23 cellular contexts compared by ENCODE assay signal in the genomic region with DNA sequence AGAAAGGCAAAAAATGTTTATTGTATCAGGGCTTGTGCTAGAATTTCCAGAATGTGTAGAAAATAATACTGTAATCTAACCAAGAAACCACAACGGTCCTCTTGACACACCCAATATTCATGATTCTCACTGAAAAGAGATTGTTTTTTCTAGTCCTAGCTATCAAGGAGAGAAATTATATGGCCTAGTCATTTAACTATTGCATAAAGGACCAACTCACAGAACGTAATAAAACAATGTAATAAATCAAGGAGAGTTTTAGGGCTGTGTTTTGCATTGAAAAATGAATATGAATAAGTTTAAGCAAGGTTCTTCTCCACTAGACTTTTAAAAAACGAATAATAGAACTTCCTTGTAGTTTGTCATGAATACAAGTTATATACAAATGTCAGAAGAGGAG.
DNase-seq lines count a peak whose midpoint lies in the region; ATAC-seq and TF ChIP-seq lines count a peak whose summit lies in the region.
"Had no signal": no experiment of that assay in that cellular context is flagged by ENCODE, and none has a peak within 500 bp of the region (broad histone marks: within the 10 kb centered on the region; RNA-seq: fewer than 3 reads in every experiment).

No MANE protein-coding gene starts in this region.

- ATAC-seq in mucosa of descending colon (peak; percentile 50), psoas muscle (no peak)
- ATAC-seq in naive thymus-derived CD8-positive, alpha-beta T cell, result no peak
- ATAC-seq: GM12878 had no signal

- DNase-seq in NCI-H226 (peak; percentile 9), mucosa of descending colon (no peak), psoas muscle (no peak), NCI-H1417 treated with DMSO at 0.1 percent for 48 hours (lab: John Stamatoyannopoulos, UW) (no peak)
- DNase-seq in naive thymus-derived CD8-positive, alpha-beta T cell, result no peak
- DNase-seq: 8988T; ACHN; BE2C; C1 segment of cervical spinal cord; CD4-positive, alpha-beta memory T cell; CD4-positive, CD25-positive, alpha-beta regulatory T cell; CD8-positive, alpha-beta memory T cell; COR-L47; DMS 273 treated with DMSO at 0.1 percent for 48 hours; DMS153; DMS53; DMS79; DND-41; EL; GDM1 had no signal

- no peaks in the 10 kb centered on the region for H3K36me3 ChIP-seq in mucosa of descending colon (ENCODE audit: low read depth)
- H3K36me3 ChIP-seq in psoas muscle (ENCODE audit: insufficient read depth in 1 of 2, low read depth in 1 of 2), result no peaks in the 10 kb centered on the region
- H3K36me3 ChIP-seq: BE2C, BLaER1 had no signal

- H3K27me3 ChIP-seq in psoas muscle (ENCODE audit: insufficient read depth in 3 of 3, low read length in 2 of 3), result no peaks in the 10 kb centered on the region
- H3K27me3 ChIP-seq: BE2C, BLaER1 had no signal

- TF ChIP-seq CTCF in mucosa of descending colon (IDR thresholded peaks at IDR 0.05) (no peak), psoas muscle (IDR thresholded peaks at IDR 0.05) (no peak)

- intact Hi-C loops in mucosa of descending colon (cut with DNase I, micrococcal nuclease) (no loop called here), psoas muscle (cut with DNase I) (no loop called here)

- POLR2A ChIA-PET in naive thymus-derived CD8-positive, alpha-beta T cell (lab: Charles Lee), result no interaction called here

- peaks cover 0 to 8% (median 4%) of the 10 kb centered on the region in 5 donors for H3K27me3 Mint-ChIP-seq in naive thymus-derived CD8-positive, alpha-beta T cell
- H3K27me3 Mint-ChIP-seq: CD4-positive, CD25-positive, alpha-beta regulatory T cell had no signal

- WGBS in psoas muscle, 3 donors, result 59 to 62% (median 59%) methylated on average over 3 of the region's 3 CpGs

- no peaks in the 10 kb centered on the region for H3K36me3 Mint-ChIP-seq in naive thymus-derived CD8-positive, alpha-beta T cell
- H3K36me3 Mint-ChIP-seq: CD14-positive monocyte; CD4-positive, alpha-beta memory T cell; CD4-positive, CD25-positive, alpha-beta regulatory T cell; CD8-positive, alpha-beta memory T cell had no signal

- H3K9me3 Mint-ChIP-seq in naive thymus-derived CD8-positive, alpha-beta T cell, result no peaks in the 10 kb centered on the region
- H3K9me3 Mint-ChIP-seq: CD4-positive, alpha-beta memory T cell; CD8-positive, alpha-beta memory T cell had no signal

- no peak overlapping the region for H3K27ac ChIP-seq in psoas muscle
- H3K27ac ChIP-seq: BLaER1 had no signal

- H3K9me3 ChIP-seq in mucosa of descending colon (no peaks in the 10 kb centered on the region), psoas muscle (no peaks in the 10 kb centered on the region)
- H3K9me3 ChIP-seq: BE2C, BLaER1 had no signal

- H3K4me1 ChIP-seq in mucosa of descending colon (ENCODE audit: low read depth) (no peaks in the 10 kb centered on the region), psoas muscle (no peaks in the 10 kb centered on the region)
- H3K4me1 ChIP-seq: BE2C had no signal

- no peak overlapping the region for H3K4me3 Mint-ChIP-seq in naive thymus-derived CD8-positive, alpha-beta T cell
- H3K4me3 Mint-ChIP-seq: CD14-positive monocyte; CD4-positive, alpha-beta memory T cell; CD8-positive, alpha-beta memory T cell had no signal

- peaks cover 2 to 8% (median 5%) of the 10 kb centered on the region in 4 donors for H3K4me1 Mint-ChIP-seq in naive thymus-derived CD8-positive, alpha-beta T cell
- H3K4me1 Mint-ChIP-seq: CD8-positive, alpha-beta memory T cell had no signal

- H3K4me3 ChIP-seq in mucosa of descending colon (no peak overlapping the region), psoas muscle (no peak overlapping the region)
- H3K4me3 ChIP-seq: BLaER1, GM12878 had no signal

- no peak overlapping the region for H3K27ac Mint-ChIP-seq in naive thymus-derived CD8-positive, alpha-beta T cell
- H3K27ac Mint-ChIP-seq: CD14-positive monocyte; CD4-positive, alpha-beta memory T cell; CD4-positive, CD25-positive, alpha-beta regulatory T cell; CD8-positive, alpha-beta memory T cell had no signal
